23 cellular contexts compared by ENCODE assay signal in genomic region chr1:28273216-28273860, GRCh38.
"Had no signal": no experiment of that assay in that cellular context is flagged by ENCODE, and none has a peak within 500 bp of the region (broad histone marks: within the 10 kb centered on the region; RNA-seq: fewer than 3 reads in every experiment).

No MANE protein-coding gene starts in this region.

- H3K27me3 ChIP-seq: body of pancreas, heart left ventricle, tibial nerve, vagina had no signal

- ATAC-seq: activated CD4-positive, alpha-beta T cell treated with anti-CD3 and anti-CD28 coated beads for 36 hours; body of pancreas; heart left ventricle; left colon; naive thymus-derived CD4-positive, alpha-beta T cell had no signal

- H3K27ac ChIP-seq: body of pancreas, heart left ventricle, tibial nerve, vagina had no signal

- H3K9me3 ChIP-seq: body of pancreas, heart left ventricle, tibial nerve, vagina had no signal

- H3K27me3 Mint-ChIP-seq: activated CD4-positive, alpha-beta memory T cell treated with anti-CD3 and anti-CD28 coated beads, Interleukin-2, amount 10 ng/mL, durations not matched to agents 7 days and 5 days; activated CD4-positive, alpha-beta T cell treated with anti-CD3 and anti-CD28 coated beads for 36 hours; activated T-cell treated with anti-CD3 and anti-CD28 coated beads, Interleukin-2, amount 50 U/mL, for 24 hours; naive thymus-derived CD4-positive, alpha-beta T cell; progenitor cell of endocrine pancreas had no signal

- H3K9me3 Mint-ChIP-seq: activated CD4-positive, alpha-beta memory T cell treated with anti-CD3 and anti-CD28 coated beads, Interleukin-2, amount 10 ng/mL, durations not matched to agents 7 days and 5 days; activated naive CD4-positive, alpha-beta T cell treated with anti-CD3 and anti-CD28 coated beads, Interleukin-2, amount 50 U/mL, for 72 hours; activated T-cell treated with anti-CD3 and anti-CD28 coated beads, Interleukin-2, amount 50 U/mL, for 24 hours; immature natural killer cell; naive thymus-derived CD4-positive, alpha-beta T cell had no signal

- H3K4me3 Mint-ChIP-seq: activated CD4-positive, alpha-beta memory T cell treated with anti-CD3 and anti-CD28 coated beads, Interleukin-2, amount 10 ng/mL, durations not matched to agents 7 days and 5 days; activated CD4-positive, alpha-beta T cell treated with anti-CD3 and anti-CD28 coated beads for 36 hours; activated T-cell treated with anti-CD3 and anti-CD28 coated beads, Interleukin-2, amount 50 U/mL, for 24 hours; immature natural killer cell; naive thymus-derived CD4-positive, alpha-beta T cell had no signal

- DNase-seq: activated CD4-positive, alpha-beta memory T cell treated with anti-CD3 and anti-CD28 coated beads, Interleukin-2, amount 10 ng/mL, durations not matched to agents 7 days and 5 days; activated CD4-positive, alpha-beta T cell treated with anti-CD3 and anti-CD28 coated beads for 36 hours; activated effector memory CD4-positive, alpha-beta T cell treated with Interleukin-2 at 50 U/mL for 16 hours; activated T-cell treated with anti-CD3 and anti-CD28 coated beads, Interleukin-2, amount 50 U/mL, for 24 hours; body of pancreas; central memory CD4-positive, alpha-beta T cell; cortex of kidney; effector CD8-positive, alpha-beta T cell; foreskin melanocyte; heart left ventricle; immature natural killer cell; left colon; naive thymus-derived CD4-positive, alpha-beta T cell; occipital lobe; right cardiac atrium; small intestine; stimulated activated CD4-positive, alpha-beta T cell treated with anti-CD3 and anti-CD28 coated beads, Interleukin-4, amount 100 ng/mL, for 24 hours; stimulated activated naive CD4-positive, alpha-beta T cell treated with Interleukin-2 at 50 U/mL for 16 hours; substantia nigra had no signal

- H3K4me1 ChIP-seq: tibial nerve, vagina had no signal

- H3K4me1 Mint-ChIP-seq: activated CD4-positive, alpha-beta memory T cell treated with anti-CD3 and anti-CD28 coated beads, Interleukin-2, amount 10 ng/mL, durations not matched to agents 7 days and 5 days; activated CD4-positive, alpha-beta T cell treated with anti-CD3 and anti-CD28 coated beads for 36 hours had no signal

- H3K27ac Mint-ChIP-seq: activated CD4-positive, alpha-beta memory T cell treated with anti-CD3 and anti-CD28 coated beads, Interleukin-2, amount 10 ng/mL, durations not matched to agents 7 days and 5 days; activated CD4-positive, alpha-beta T cell treated with anti-CD3 and anti-CD28 coated beads for 36 hours; activated T-cell treated with anti-CD3 and anti-CD28 coated beads, Interleukin-2, amount 50 U/mL, for 24 hours; immature natural killer cell; naive thymus-derived CD4-positive, alpha-beta T cell; progenitor cell of endocrine pancreas had no signal

- H3K4me3 ChIP-seq: body of pancreas, heart left ventricle, tibial nerve, vagina had no signal
